In the genomic region with DNA sequence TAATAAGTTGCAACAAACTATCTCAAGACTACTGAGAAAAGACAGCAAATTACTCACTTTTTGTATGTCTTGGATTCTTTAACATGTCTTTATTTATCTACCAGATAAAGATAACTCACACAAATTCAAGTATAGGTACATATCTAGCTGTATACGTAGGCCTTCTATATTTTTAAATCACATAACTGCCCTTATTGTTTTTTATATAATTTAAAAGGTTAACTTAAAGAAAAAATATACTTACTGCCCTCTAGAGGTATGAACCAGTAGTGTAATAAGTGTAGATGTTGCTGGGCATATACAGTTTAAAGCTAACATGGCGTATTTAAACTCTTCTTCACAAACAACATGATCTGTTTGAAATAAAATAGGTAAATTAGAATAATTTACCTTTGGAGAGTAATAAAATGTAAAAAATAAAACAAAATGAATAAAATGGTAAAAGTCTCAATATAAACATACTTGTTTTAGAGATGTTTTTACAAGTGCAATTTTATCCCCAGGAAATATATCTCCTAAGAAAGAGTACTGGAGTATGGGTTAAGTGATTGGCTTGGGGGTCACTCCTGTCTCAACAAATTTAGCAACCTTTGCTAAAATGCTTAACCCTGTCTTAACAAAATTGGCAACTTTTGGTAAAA, we compare ENCODE assay signal across 7 cellular contexts.
DNase-seq lines count a peak whose midpoint lies in the region; ATAC-seq, FAIRE-seq and TF ChIP-seq lines count a peak whose summit lies in the region.

No MANE protein-coding gene starts in this region.

- DNase-seq in ELR (ENCODE audit: low read depth): peak; percentile 66
- DNase-seq in kidney: no peak
- DNase-seq in hippocampal formation (lab: John Stamatoyannopoulos, UW): no peak
- DNase-seq in activated naive CD4-positive, alpha-beta T cell (lab: John Stamatoyannopoulos, UW): no peak

- H3K9me3 ChIP-seq in kidney (ENCODE audit: control insufficient read depth in 1 of 2, low read length in 2 of 2): no peaks in the 10 kb centered on the region

- FAIRE-seq in TTC549 (lab: Jason Lieb, UNC): peak; percentile 98
- FAIRE-seq in kidney (lab: Jason Lieb, UNC): peak; percentile 42

- no peaks in the 10 kb centered on the region for H3K36me3 ChIP-seq in kidney (ENCODE audit: control insufficient read depth in 1 of 2, insufficient read depth in 2 of 2, low read length in 2 of 2)

- no peak for TF ChIP-seq CTCF in kidney (IDR thresholded peaks at IDR 0.05; ENCODE audit: borderline replicate concordance, extremely low read depth, insufficient read depth)

- H3K27ac ChIP-seq in kidney (ENCODE audit: low read depth in 2 of 2, low read length in 2 of 2): no peak overlapping the region

- ATAC-seq in GM21360 (IDR thresholded peaks at IDR 0.05; ENCODE audit: unreplicated experiment) (peak; percentile 86), HG03520 (IDR thresholded peaks at IDR 0.05; ENCODE audit: unreplicated experiment) (peak; percentile 71)

- H3K4me1 ChIP-seq in kidney (ENCODE audit: control insufficient read depth in 1 of 2, insufficient read depth in 1 of 2, low read depth in 1 of 2, low read length in 2 of 2): no peaks in the 10 kb centered on the region

- intact Hi-C loops in kidney (cut with DNase I): no loop called here

- no peak overlapping the region for H3K9ac ChIP-seq in kidney (ENCODE audit: low read length in 2 of 2)

- no peak overlapping the region for H3K4me3 ChIP-seq in kidney (ENCODE audit: low read length in 2 of 2)
